ENCODE assay signal across 21 cellular contexts in the genomic region with DNA sequence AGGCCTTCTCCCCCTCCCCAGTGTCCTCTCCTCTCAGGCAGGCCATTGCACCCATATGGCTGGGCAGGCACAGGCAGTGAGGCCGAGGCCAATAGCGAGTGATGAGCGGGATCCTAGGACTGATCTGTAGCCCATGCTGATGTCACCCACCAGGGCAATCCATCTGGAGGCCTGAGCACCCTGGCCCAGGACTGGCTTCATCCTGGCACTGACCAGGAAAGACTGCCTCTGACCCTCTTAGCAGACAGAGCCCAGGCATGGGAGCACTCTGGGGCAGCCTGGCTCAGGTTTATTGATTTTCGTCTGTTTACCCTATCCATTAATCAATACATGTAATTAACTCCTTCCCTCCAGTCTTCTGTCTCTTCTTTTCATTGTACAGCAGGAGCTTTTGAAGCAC.
"Had no signal": no experiment of that assay in that cellular context is flagged by ENCODE, and none has a peak within 500 bp of the region (broad histone marks: within the 10 kb centered on the region; RNA-seq: fewer than 3 reads in every experiment).

No MANE protein-coding gene starts in this region.

- DNase-seq: activated B cell treated with CpG ODN at 0.5 μM for 24 hours; activated CD4-positive, alpha-beta T cell treated with anti-CD3 and anti-CD28 coated beads for 36 hours; activated CD4-positive, alpha-beta T cell treated with anti-CD3 and anti-CD28 coated beads, Interleukin-2, amount 50 U/mL, for 4 hours; amygdala; cerebellar nuclear complex; esophagus squamous epithelium; gastrocnemius medialis; head of caudate nucleus; hypothalamus; mesenchymal stem cell; mucosa of descending colon; naive B cell; SK-N-SH; stimulated activated CD4-positive, alpha-beta T cell treated with anti-CD3 and anti-CD28 coated beads, Interleukin-4, amount 100 ng/mL, for 24 hours; stimulated activated naive CD4-positive, alpha-beta T cell treated with Interleukin-2 at 50 U/mL for 16 hours; T-helper 9 cell had no signal

- H3K9me3 Mint-ChIP-seq: activated B cell treated with CpG ODN at 0.5 μM for 24 hours; activated T-helper 1 cell treated with anti-CD3 and anti-CD28 coated beads, Interleukin-12 subunit alpha, Interleukin-12 subunit beta, Interleukin-2, Interleukin-4 antibody, amounts not matched to agents 30 ng/mL and 10 ng/mL and 1 ng/mL, durations not matched to agents 14 hours and 24 hours and 36 hours; neural crest cell had no signal

- H3K4me3 ChIP-seq: coronary artery, esophagus squamous epithelium, gastrocnemius medialis, mucosa of descending colon, thoracic aorta, upper lobe of left lung had no signal

- H3K27me3 Mint-ChIP-seq: activated B cell treated with CpG ODN at 0.5 μM for 24 hours; activated CD4-positive, alpha-beta T cell treated with anti-CD3 and anti-CD28 coated beads for 36 hours; naive B cell had no signal

- ATAC-seq: activated CD4-positive, alpha-beta T cell treated with anti-CD3 and anti-CD28 coated beads for 36 hours; gastrocnemius medialis; mucosa of descending colon had no signal

- H3K27ac ChIP-seq: coronary artery, esophagus squamous epithelium, gastrocnemius medialis, thoracic aorta, upper lobe of left lung had no signal

- H3K4me3 Mint-ChIP-seq: activated B cell treated with CpG ODN at 0.5 μM for 24 hours; activated CD4-positive, alpha-beta T cell treated with anti-CD3 and anti-CD28 coated beads for 36 hours; activated T-helper 1 cell treated with anti-CD3 and anti-CD28 coated beads, Interleukin-12 subunit alpha, Interleukin-12 subunit beta, Interleukin-2, Interleukin-4 antibody, amounts not matched to agents 30 ng/mL and 10 ng/mL and 1 ng/mL, durations not matched to agents 14 hours and 24 hours and 36 hours; neural crest cell had no signal

- H3K9me3 ChIP-seq: esophagus squamous epithelium, gastrocnemius medialis, mucosa of descending colon, SK-N-SH, thoracic aorta, upper lobe of left lung had no signal

- H3K27ac Mint-ChIP-seq: activated B cell treated with CpG ODN at 0.5 μM for 24 hours; activated CD4-positive, alpha-beta T cell treated with anti-CD3 and anti-CD28 coated beads for 36 hours; activated T-helper 1 cell treated with anti-CD3 and anti-CD28 coated beads, Interleukin-12 subunit alpha, Interleukin-12 subunit beta, Interleukin-2, Interleukin-4 antibody, amounts not matched to agents 30 ng/mL and 10 ng/mL and 1 ng/mL, durations not matched to agents 14 hours and 24 hours and 36 hours had no signal

- H3K27me3 ChIP-seq: esophagus squamous epithelium, gastrocnemius medialis, upper lobe of left lung had no signal
